Comparison of ENCODE assay signal across 19 cellular contexts in genomic region chr5:73328665-73329064, GRCh38.
"Had no signal": no experiment of that assay in that cellular context is flagged by ENCODE, and none has a peak within 500 bp of the region (broad histone marks: within the 10 kb centered on the region; RNA-seq: fewer than 3 reads in every experiment).

No MANE protein-coding gene starts in this region.

- ATAC-seq: activated CD8-positive, alpha-beta T cell treated with anti-CD3 and anti-CD28 coated beads for 36 hours; esophagus mucosa; WTC11 had no signal

- DNase-seq: activated CD4-positive, alpha-beta T cell treated with anti-CD3 and anti-CD28 coated beads for 48 hours; activated CD8-positive, alpha-beta memory T cell treated with anti-CD3 and anti-CD28 coated beads, Interleukin-2, amount 50 U/mL, for 4 hours; activated CD8-positive, alpha-beta T cell treated with anti-CD3 and anti-CD28 coated beads for 36 hours; activated effector memory CD4-positive, alpha-beta T cell treated with anti-CD3 and anti-CD28 coated beads, Interleukin-2, amount 50 U/mL, for 16 hours; activated T-cell treated with anti-CD3 and anti-CD28 coated beads, Interleukin-2, amount 50 U/mL, for 48 hours; amygdala; islet precursor cell; nucleus accumbens; stimulated activated CD4-positive, alpha-beta T cell treated with anti-CD3 and anti-CD28 coated beads, Interleukin-4, amount 100 ng/mL, for 24 hours; stimulated activated naive CD4-positive, alpha-beta T cell; substantia nigra; transverse colon had no signal

- H3K36me3 Mint-ChIP-seq: activated naive CD8-positive, alpha-beta T cell; brain had no signal

- H3K4me3 ChIP-seq: coronary artery, transverse colon had no signal

- H3K27ac Mint-ChIP-seq: activated CD8-positive, alpha-beta T cell treated with anti-CD3 and anti-CD28 coated beads for 36 hours; activated naive CD8-positive, alpha-beta T cell; brain; nephron; WTC11 had no signal

- H3K27ac ChIP-seq: coronary artery, transverse colon had no signal

- H3K4me1 ChIP-seq: transverse colon had no signal

- H3K36me3 ChIP-seq: transverse colon had no signal

- H3K4me3 Mint-ChIP-seq: activated CD8-positive, alpha-beta T cell treated with anti-CD3 and anti-CD28 coated beads for 36 hours; activated naive CD8-positive, alpha-beta T cell; brain; central memory CD8-positive, alpha-beta T cell; nephron; WTC11 had no signal

- H3K4me1 Mint-ChIP-seq: brain; central memory CD8-positive, alpha-beta T cell; nephron had no signal
